ENCODE assay signal across 2 cellular contexts in genomic region chr10:76881477-76882220, GRCh38.
TF ChIP-seq lines count a peak whose summit lies in the region.

No MANE protein-coding gene starts in this region.

TF ChIP-seq in SK-N-SH, 30 proteins besides CTCF, POLR2A, EP300 and RAD21 (continued from another document):
- TF ChIP-seq IRF3 (IDR thresholded peaks at IDR 0.05; ENCODE audit: low read depth, low read length) = no peak
- no peak for TF ChIP-seq YY1 (IDR thresholded peaks at IDR 0.05; ENCODE audit: low read depth)

TF ChIP-seq in SK-N-SH treated with all-trans-retinoic acid at 6 μM for 48 hours, 23 proteins besides CTCF, POLR2A, EP300 and RAD21 (continued from another document):
- no peak for TF ChIP-seq TSHZ2 (CRISPR knock-in tag; IDR thresholded peaks at IDR 0.05)
- TF ChIP-seq ARNTL (CRISPR knock-in tag; IDR thresholded peaks at IDR 0.05; ENCODE audit: borderline replicate concordance, low read depth) = no peak
- TF ChIP-seq ZC3H10 (CRISPR knock-in tag; IDR thresholded peaks at IDR 0.05) = no peak
- TF ChIP-seq ISL1 (CRISPR knock-in tag; IDR thresholded peaks at IDR 0.05) = no peak
- TF ChIP-seq ZNF8 (CRISPR knock-in tag; IDR thresholded peaks at IDR 0.05) = no peak
- TF ChIP-seq BACH2 (CRISPR knock-in tag; IDR thresholded peaks at IDR 0.05; ENCODE audit: borderline replicate concordance) = no peak
- no peak for TF ChIP-seq CSRNP3 (CRISPR knock-in tag; IDR thresholded peaks at IDR 0.05)
- no peak for TF ChIP-seq ESRRG (CRISPR knock-in tag; IDR thresholded peaks at IDR 0.05)
- TF ChIP-seq OSR1 (CRISPR knock-in tag; IDR thresholded peaks at IDR 0.05) = no peak
- TF ChIP-seq TCF4 (CRISPR knock-in tag; IDR thresholded peaks at IDR 0.05; ENCODE audit: borderline replicate concordance) = no peak
- TF ChIP-seq CSDC2 (CRISPR knock-in tag; IDR thresholded peaks at IDR 0.05) = no peak
- TF ChIP-seq TOX (CRISPR knock-in tag; IDR thresholded peaks at IDR 0.05; ENCODE audit: borderline replicate concordance) = no peak
- no peak for TF ChIP-seq POU6F1 (CRISPR knock-in tag; IDR thresholded peaks at IDR 0.05; ENCODE audit: borderline replicate concordance, low read depth)
- no peak for TF ChIP-seq SNAI2 (CRISPR knock-in tag; IDR thresholded peaks at IDR 0.05)
